3 cellular contexts compared by ENCODE assay signal in the genomic region with DNA sequence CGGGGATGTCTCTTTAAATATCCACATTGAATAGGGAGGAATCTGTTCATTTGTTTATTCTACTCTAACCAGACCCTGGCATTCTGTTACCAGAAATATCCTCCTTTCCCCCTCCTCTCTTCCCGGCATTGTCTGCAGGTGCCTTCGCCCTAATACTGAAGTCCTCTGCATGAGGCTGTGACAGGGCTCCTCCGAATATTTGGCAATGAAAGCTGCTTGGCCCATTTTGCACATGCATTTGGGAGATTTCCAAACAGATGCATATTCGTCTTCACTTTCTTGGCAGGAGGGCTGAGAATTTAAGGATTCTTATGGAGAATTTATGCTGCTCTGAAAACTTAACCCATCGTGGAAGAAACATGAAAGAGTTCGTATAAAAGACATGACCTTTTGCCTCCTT.
TF ChIP-seq lines count a peak whose summit lies in the region.

No MANE protein-coding gene starts in this region.

TF ChIP-seq in WTC11, 78 proteins besides CTCF, POLR2A, EP300 and RAD21 (continued from another document):
- TF ChIP-seq, protein P1, sequence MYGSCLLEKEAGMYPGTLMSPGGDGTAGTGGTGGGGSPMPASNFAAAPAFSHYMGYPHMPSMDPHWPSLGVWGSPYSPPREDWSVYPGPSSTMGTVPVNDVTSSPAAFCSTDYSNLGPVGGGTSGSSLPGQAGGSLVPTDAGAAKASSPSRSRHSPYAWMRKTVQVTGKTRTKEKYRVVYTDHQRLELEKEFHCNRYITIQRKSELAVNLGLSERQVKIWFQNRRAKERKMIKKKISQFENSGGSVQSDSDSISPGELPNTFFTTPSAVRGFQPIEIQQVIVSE (CRISPR knock-in tag; IDR thresholded peaks at IDR 0.05; ENCODE audit: borderline replicate concordance) = no peak

TF ChIP-seq in neural cell, 6 proteins besides CTCF, POLR2A, EP300 and RAD21:
- TF ChIP-seq, protein P2, sequence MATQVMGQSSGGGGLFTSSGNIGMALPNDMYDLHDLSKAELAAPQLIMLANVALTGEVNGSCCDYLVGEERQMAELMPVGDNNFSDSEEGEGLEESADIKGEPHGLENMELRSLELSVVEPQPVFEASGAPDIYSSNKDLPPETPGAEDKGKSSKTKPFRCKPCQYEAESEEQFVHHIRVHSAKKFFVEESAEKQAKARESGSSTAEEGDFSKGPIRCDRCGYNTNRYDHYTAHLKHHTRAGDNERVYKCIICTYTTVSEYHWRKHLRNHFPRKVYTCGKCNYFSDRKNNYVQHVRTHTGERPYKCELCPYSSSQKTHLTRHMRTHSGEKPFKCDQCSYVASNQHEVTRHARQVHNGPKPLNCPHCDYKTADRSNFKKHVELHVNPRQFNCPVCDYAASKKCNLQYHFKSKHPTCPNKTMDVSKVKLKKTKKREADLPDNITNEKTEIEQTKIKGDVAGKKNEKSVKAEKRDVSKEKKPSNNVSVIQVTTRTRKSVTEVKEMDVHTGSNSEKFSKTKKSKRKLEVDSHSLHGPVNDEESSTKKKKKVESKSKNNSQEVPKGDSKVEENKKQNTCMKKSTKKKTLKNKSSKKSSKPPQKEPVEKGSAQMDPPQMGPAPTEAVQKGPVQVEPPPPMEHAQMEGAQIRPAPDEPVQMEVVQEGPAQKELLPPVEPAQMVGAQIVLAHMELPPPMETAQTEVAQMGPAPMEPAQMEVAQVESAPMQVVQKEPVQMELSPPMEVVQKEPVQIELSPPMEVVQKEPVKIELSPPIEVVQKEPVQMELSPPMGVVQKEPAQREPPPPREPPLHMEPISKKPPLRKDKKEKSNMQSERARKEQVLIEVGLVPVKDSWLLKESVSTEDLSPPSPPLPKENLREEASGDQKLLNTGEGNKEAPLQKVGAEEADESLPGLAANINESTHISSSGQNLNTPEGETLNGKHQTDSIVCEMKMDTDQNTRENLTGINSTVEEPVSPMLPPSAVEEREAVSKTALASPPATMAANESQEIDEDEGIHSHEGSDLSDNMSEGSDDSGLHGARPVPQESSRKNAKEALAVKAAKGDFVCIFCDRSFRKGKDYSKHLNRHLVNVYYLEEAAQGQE (IDR thresholded peaks at IDR 0.05; ENCODE audit: borderline replicate concordance) = no peak
- TF ChIP-seq SMC3 (conservative IDR thresholded peaks at IDR 0.05; ENCODE audit: poor library complexity) = no peak
- no peak for TF ChIP-seq POLR2AphosphoS5 (IDR thresholded peaks at IDR 0.05)
- TF ChIP-seq MXI1 (conservative IDR thresholded peaks at IDR 0.05; ENCODE audit: poor library complexity, severe bottlenecking) = no peak
- no peak for TF ChIP-seq TAF1 (IDR thresholded peaks at IDR 0.05; ENCODE audit: low read depth)
- TF ChIP-seq EZH2 (IDR thresholded peaks at IDR 0.05; ENCODE audit: borderline replicate concordance, insufficient read depth, low read length, poor library complexity, severe bottlenecking) = no peak

TF ChIP-seq in HEK293T, 16 proteins besides CTCF, POLR2A, EP300 and RAD21 (continued from another document):
- TF ChIP-seq, protein P3, sequence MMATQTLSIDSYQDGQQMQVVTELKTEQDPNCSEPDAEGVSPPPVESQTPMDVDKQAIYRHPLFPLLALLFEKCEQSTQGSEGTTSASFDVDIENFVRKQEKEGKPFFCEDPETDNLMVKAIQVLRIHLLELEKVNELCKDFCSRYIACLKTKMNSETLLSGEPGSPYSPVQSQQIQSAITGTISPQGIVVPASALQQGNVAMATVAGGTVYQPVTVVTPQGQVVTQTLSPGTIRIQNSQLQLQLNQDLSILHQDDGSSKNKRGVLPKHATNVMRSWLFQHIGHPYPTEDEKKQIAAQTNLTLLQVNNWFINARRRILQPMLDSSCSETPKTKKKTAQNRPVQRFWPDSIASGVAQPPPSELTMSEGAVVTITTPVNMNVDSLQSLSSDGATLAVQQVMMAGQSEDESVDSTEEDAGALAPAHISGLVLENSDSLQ (IDR thresholded peaks at IDR 0.05) = no peak
- TF ChIP-seq ZNF384 (IDR thresholded peaks at IDR 0.05) (no peak), NFRKB (IDR thresholded peaks at IDR 0.05) (no peak)
